In the genomic region with DNA sequence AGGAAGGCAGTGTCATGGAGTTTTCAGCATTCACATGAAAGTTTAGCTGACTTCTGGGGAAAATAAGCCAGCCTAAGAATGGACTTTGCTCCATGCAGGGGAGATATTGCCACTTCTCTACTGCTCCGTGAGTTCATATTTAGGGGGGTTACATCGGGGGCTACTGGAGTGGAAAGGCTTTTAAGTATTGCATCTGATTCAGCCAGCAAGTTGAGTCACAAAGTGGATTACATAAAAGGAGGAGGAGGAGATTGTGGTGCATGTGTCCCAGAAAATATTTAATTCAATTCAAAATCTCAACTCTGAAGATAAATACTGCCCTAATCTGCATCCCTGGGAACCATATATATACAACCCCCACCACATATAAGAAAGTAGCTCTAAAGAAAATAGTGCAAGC, we compare ENCODE assay signal across 1 cellular context.
A peak's percentile ranks its signal among the peaks of the same experiment; 100 is the strongest.
TF ChIP-seq lines count a peak whose summit lies in the region.

No MANE protein-coding gene starts in this region.

TF ChIP-seq in IMR-90, 13 proteins besides CTCF, POLR2A, EP300 and RAD21:
- TF ChIP-seq, protein P1, sequence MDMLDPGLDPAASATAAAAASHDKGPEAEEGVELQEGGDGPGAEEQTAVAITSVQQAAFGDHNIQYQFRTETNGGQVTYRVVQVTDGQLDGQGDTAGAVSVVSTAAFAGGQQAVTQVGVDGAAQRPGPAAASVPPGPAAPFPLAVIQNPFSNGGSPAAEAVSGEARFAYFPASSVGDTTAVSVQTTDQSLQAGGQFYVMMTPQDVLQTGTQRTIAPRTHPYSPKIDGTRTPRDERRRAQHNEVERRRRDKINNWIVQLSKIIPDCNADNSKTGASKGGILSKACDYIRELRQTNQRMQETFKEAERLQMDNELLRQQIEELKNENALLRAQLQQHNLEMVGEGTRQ (IDR thresholded peaks at IDR 0.05; ENCODE audit: low read depth, low read length): no peak
- TF ChIP-seq MAZ (IDR thresholded peaks at IDR 0.05; ENCODE audit: borderline replicate concordance, low read depth, low read length) (no peak), SMC3 (IDR thresholded peaks at IDR 0.05; ENCODE audit: low read depth, low read length) (no peak), RCOR1 (IDR thresholded peaks at IDR 0.05; ENCODE audit: insufficient replicate concordance, low read length) (no peak), MXI1 (IDR thresholded peaks at IDR 0.05; ENCODE audit: borderline replicate concordance, low read depth, low read length) (0 out of 2 replicates have a peak, but pooled peaks have one; percentile 1), BHLHE40 (IDR thresholded peaks at IDR 0.05; ENCODE audit: low read depth, low read length) (no peak), RFX5 (IDR thresholded peaks at IDR 0.05; ENCODE audit: low read depth, low read length) (no peak), ELK1 (IDR thresholded peaks at IDR 0.05; ENCODE audit: borderline replicate concordance, low read depth, low read length) (no peak), MAFK (IDR thresholded peaks at IDR 0.05; ENCODE audit: low read depth, low read length) (no peak), CEBPB (IDR thresholded peaks at IDR 0.05; ENCODE audit: low read depth, low read length) (peak; percentile 64; the same call in 1 of the 2 replicates), FOS (IDR thresholded peaks at IDR 0.05; ENCODE audit: low read depth, low read length) (0 out of 2 replicates have a peak, but pooled peaks have one; percentile 5), NFE2L2 (IDR thresholded peaks at IDR 0.05; ENCODE audit: low read depth, low read length) (no peak), CHD1 (IDR thresholded peaks at IDR 0.05; ENCODE audit: low read depth, low read length) (no peak)
